ENCODE assay signal across 32 cellular contexts in genomic region chr12:86574143-86574542, GRCh38.
DNase-seq lines count a peak whose midpoint lies in the region; ATAC-seq, FAIRE-seq and TF ChIP-seq lines count a peak whose summit lies in the region.
"Had no signal": no experiment of that assay in that cellular context is flagged by ENCODE, and none has a peak within 500 bp of the region (broad histone marks: within the 10 kb centered on the region; RNA-seq: fewer than 3 reads in every experiment).

No MANE protein-coding gene starts in this region.

- no peak overlapping the region for H3K14ac ChIP-seq in IMR-90 (replicated peaks; ENCODE audit: low read depth, low read length)

- H3K79me1 ChIP-seq in IMR-90 (ENCODE audit: low read depth in 1 of 2, low read length in 2 of 2), result no peaks in the 10 kb centered on the region

- H3K9me1 ChIP-seq in IMR-90 (ENCODE audit: insufficient read depth, low read length), result no peaks in the 10 kb centered on the region

- H4K20me1 ChIP-seq in HepG2 (ENCODE audit: insufficient read depth, low read length), result no peaks in the 10 kb centered on the region
- no peaks in the 10 kb centered on the region for H4K20me1 ChIP-seq in IMR-90 (ENCODE audit: insufficient read depth, low read length)
- H4K20me1 ChIP-seq: BLaER1; BLaER1 treated with 17β-estradiol and CSF1 and Interleukin-3, amounts not matched to agents 10 nM and 100 nM had no signal

- no peak overlapping the region for H3K56ac ChIP-seq in IMR-90 (ENCODE audit: extremely low read depth, insufficient read depth, low read length)

- H3K18ac ChIP-seq in IMR-90 (ENCODE audit: low read depth, low read length), result no peak overlapping the region

- dilution Hi-C loops in IMR-90 (cut with HindIII; ENCODE audit: low sequenced_read_pairs, unreplicated experiment), result no loop called here

- H3K9me3 ChIP-seq in HepG2 (ENCODE audit: low read length) (peaks cover 5% of the 10 kb centered on the region), right lobe of liver (no peaks in the 10 kb centered on the region), A549 (peaks cover 1% of the 10 kb centered on the region; the same call in 1 of the 3 replicates), IMR-90 (ENCODE audit: control insufficient read depth, insufficient read depth, low read length) (no peaks in the 10 kb centered on the region)
- H3K9me3 ChIP-seq: BE2C; BLaER1; BLaER1 treated with 17β-estradiol and CSF1 and Interleukin-3, amounts not matched to agents 10 nM and 100 nM; Caco-2 had no signal

- H4K8ac ChIP-seq in IMR-90 (ENCODE audit: low read depth in 2 of 2, low read length in 2 of 2), result no peak overlapping the region

- H2BK5ac ChIP-seq in IMR-90 (ENCODE audit: low read depth, low read length, poor library complexity, severe bottlenecking), result no peak overlapping the region

- H3K4me3 ChIP-seq in HepG2 (replicated peaks in 1 of 3; ENCODE audit: insufficient read depth in 1 of 3, low read depth in 2 of 3, low read length in 3 of 3) (no peak overlapping the region), right lobe of liver (no peak overlapping the region), A549 (no peak overlapping the region), IMR-90 (ENCODE audit: insufficient read depth, low read depth, low read length) (no peak overlapping the region)
- H3K4me3 ChIP-seq: BLaER1; BLaER1 treated with 17β-estradiol and CSF1 and Interleukin-3, amounts not matched to agents 10 nM and 100 nM had no signal

- H2AK9ac ChIP-seq in IMR-90 (replicated peaks; ENCODE audit: low read depth, low read length, poor library complexity), result no peak overlapping the region

- POLR2A ChIA-PET in HepG2 (lab: Yijun Ruan, JAX) (no interaction called here), A549 (lab: Yijun Ruan, JAX) (no interaction called here), IMR-90 (lab: Charles Lee; ENCODE audit: unreplicated experiment) (no interaction called here)

- H2AK5ac ChIP-seq in IMR-90 (ENCODE audit: low read depth, low read length), result no peak overlapping the region

- H3K36me3 ChIP-seq in HepG2 (replicated peaks in 1 of 2; ENCODE audit: control insufficient read depth in 1 of 2, insufficient read depth in 2 of 2, low read length in 2 of 2) (no peaks in the 10 kb centered on the region), right lobe of liver (no peaks in the 10 kb centered on the region), IMR-90 (ENCODE audit: control insufficient read depth, insufficient read depth, low read length) (no peaks in the 10 kb centered on the region)
- H3K36me3 ChIP-seq: BE2C; BLaER1; BLaER1 treated with 17β-estradiol and CSF1 and Interleukin-3, amounts not matched to agents 10 nM and 100 nM had no signal

- ATAC-seq in HepG2 (no peak), right lobe of liver (no peak), A549 (no peak), IMR-90 (ENCODE audit: low read depth) (no peak), HG03039 (IDR thresholded peaks at IDR 0.05; ENCODE audit: unreplicated experiment) (no peak)
- ATAC-seq: CD8-positive, alpha-beta T cell had no signal

- no peak overlapping the region for H4K91ac ChIP-seq in IMR-90 (ENCODE audit: insufficient read depth, low read depth, low read length)

- no peak overlapping the region for H2BK20ac ChIP-seq in IMR-90 (ENCODE audit: low read depth, low read length)

- H3K27me3 ChIP-seq in HepG2 (ENCODE audit: control insufficient read depth in 1 of 2, insufficient read depth in 2 of 2, low read length in 2 of 2), result no peaks in the 10 kb centered on the region
- no peaks in the 10 kb centered on the region for H3K27me3 ChIP-seq in right lobe of liver
- H3K27me3 ChIP-seq in IMR-90 (ENCODE audit: control insufficient read depth, insufficient read depth, low read length), result no peaks in the 10 kb centered on the region
- H3K27me3 ChIP-seq: BE2C; BLaER1; BLaER1 treated with 17β-estradiol and CSF1 and Interleukin-3, amounts not matched to agents 10 nM and 100 nM had no signal

- no TSS peak for BruUV-seq in HepG2 (replicated peaks; lab: Mats Ljungman, UMichigan)
- BruUV-seq in IMR-90 (replicated peaks; lab: Mats Ljungman, UMichigan), result no TSS peak

- H2BK15ac ChIP-seq in IMR-90 (ENCODE audit: low read depth, low read length), result no peak overlapping the region

- TF ChIP-seq CTCF in HepG2 (CRISPR knock-in tag; IDR thresholded peaks at IDR 0.05) (no peak), right lobe of liver (IDR thresholded peaks at IDR 0.05) (no peak), A549 (IDR thresholded peaks at IDR 0.05) (no peak), IMR-90 (conservative IDR thresholded peaks at IDR 0.05; ENCODE audit: low read depth, low read length) (no peak)

- TF ChIP-seq POLR2A in HepG2 (IDR thresholded peaks at IDR 0.05; ENCODE audit: insufficient read depth in 1 of 2, low read depth in 2 of 2, low read length in 2 of 2) (no peak), right lobe of liver (IDR thresholded peaks at IDR 0.05) (no peak), A549 (IDR thresholded peaks at IDR 0.05; ENCODE audit: low read length) (no peak), IMR-90 (IDR thresholded peaks at IDR 0.05; ENCODE audit: low read depth, low read length) (no peak)

- DNase-seq in HepG2 (ENCODE audit: low spot score), result no peak
- DNase-seq in right lobe of liver, result no peak
- no peak for DNase-seq in A549 (ENCODE audit: low read depth in 1 of 2, low spot score in 1 of 2)
- DNase-seq in IMR-90, result no peak
- DNase-seq in hippocampal formation (lab: John Stamatoyannopoulos, UW), result no peak
- DNase-seq: 8988T; ACHN; AML-193; BE2C; C1 segment of cervical spinal cord; Caco-2; Calu3; CD4-positive, alpha-beta memory T cell; CD4-positive, alpha-beta T cell; CD4-positive, CD25-positive, alpha-beta regulatory T cell; CD8-positive, alpha-beta memory T cell; CD8-positive, alpha-beta T cell; COR-L47; DMS 273 treated with DMSO at 0.1 percent for 48 hours; DMS153; DMS53; DMS79; DMS79 treated with DMSO at 0.1 percent for 48 hours; DND-41; EL had no signal

- H2BK120ac ChIP-seq in IMR-90 (ENCODE audit: low read depth, low read length), result no peak overlapping the region

- H3K9ac ChIP-seq in HepG2 (ENCODE audit: insufficient read depth, low read depth, low read length) (no peak overlapping the region), IMR-90 (ENCODE audit: low read depth, low read length) (no peak overlapping the region)
- H3K9ac ChIP-seq: BLaER1; BLaER1 treated with 17β-estradiol and CSF1 and Interleukin-3, amounts not matched to agents 10 nM and 100 nM had no signal

- H3K27ac ChIP-seq in HepG2 (ENCODE audit: extremely low read length, insufficient read depth, low read length) (no peak overlapping the region), right lobe of liver (no peak overlapping the region), A549 (no peak overlapping the region), IMR-90 (ENCODE audit: insufficient read depth, low read length) (no peak overlapping the region)
- H3K27ac ChIP-seq: 22Rv1; BLaER1; BLaER1 treated with 17β-estradiol and CSF1 and Interleukin-3, amounts not matched to agents 10 nM and 100 nM; C4-2B had no signal

- intact Hi-C loops in HepG2 (cut with micrococcal nuclease; ENCODE audit: unreplicated experiment), result no loop called here
- intact Hi-C loops in right lobe of liver (cut with DNase I), result no loop called here
- intact Hi-C loops in IMR-90 (cut with micrococcal nuclease), result no loop called here

- TF ChIP-seq EP300 in HepG2 (IDR thresholded peaks at IDR 0.05; ENCODE audit: low read depth in 2 of 2, low read length in 2 of 2) (no peak), HepG2 (CRISPR knock-in tag; IDR thresholded peaks at IDR 0.05; ENCODE audit: borderline replicate concordance) (no peak), A549 (IDR thresholded peaks at IDR 0.05) (no peak)

- in situ Hi-C loops in HepG2 (cut with HindIII; ENCODE audit: extremely low pct_ligation_motif_present, low pct_unique_long_range_greater_than_20kb), result no loop called here
- in situ Hi-C loops in IMR-90 (cut with MboI; ENCODE audit: low sequenced_read_pairs), result no loop called here

- TF ChIP-seq RAD21 in HepG2 (CRISPR knock-in tag; IDR thresholded peaks at IDR 0.05) (no peak), A549 (conservative IDR thresholded peaks at IDR 0.05 in 1 of 2, IDR thresholded peaks at IDR 0.05 in 1 of 2) (no peak), IMR-90 (IDR thresholded peaks at IDR 0.05; ENCODE audit: low read length) (no peak)

- H4K5ac ChIP-seq in IMR-90 (ENCODE audit: low read depth, low read length), result no peak overlapping the region

- no peak overlapping the region for H3K23ac ChIP-seq in IMR-90 (ENCODE audit: low read depth, low read length)

- no peaks in the 10 kb centered on the region for H3K4me1 ChIP-seq in HepG2 (ENCODE audit: insufficient read depth, low read length)
- H3K4me1 ChIP-seq in right lobe of liver, result no peaks in the 10 kb centered on the region
- no peaks in the 10 kb centered on the region for H3K4me1 ChIP-seq in A549
- no peaks in the 10 kb centered on the region for H3K4me1 ChIP-seq in IMR-90 (ENCODE audit: control insufficient read depth, insufficient read depth, low read length)
- H3K4me1 ChIP-seq: BLaER1; BLaER1 treated with 17β-estradiol and CSF1 and Interleukin-3, amounts not matched to agents 10 nM and 100 nM; Caco-2 had no signal

- H3K4me2 ChIP-seq in HepG2 (ENCODE audit: low read depth, low read length) (no peak overlapping the region), A549 (no peak overlapping the region), IMR-90 (ENCODE audit: low read depth, low read length) (no peak overlapping the region)
- H3K4me2 ChIP-seq: BLaER1; BLaER1 treated with 17β-estradiol and CSF1 and Interleukin-3, amounts not matched to agents 10 nM and 100 nM had no signal

- H2AFZ ChIP-seq in HepG2 (ENCODE audit: low read length) (no peak overlapping the region), IMR-90 (replicated peaks; ENCODE audit: low read length, poor library complexity) (no peak overlapping the region)

- CTCF ChIA-PET in HepG2 (lab: Yijun Ruan, JAX; ENCODE audit: low intra/inter-chr PET ratio, low total read pairs), result no interaction called here
- CTCF ChIA-PET in A549 (lab: Yijun Ruan, JAX), result no interaction called here
- CTCF ChIA-PET in IMR-90 (lab: Yijun Ruan, JAX), result interaction anchor here (0.8 to 0.9 kb wide), 2 partner anchors 11 to 27 kb away, joined by 3 read pairs; no protein-coding TSS in a partner anchor

- no peak for FAIRE-seq in HepG2 (lab: Jason Lieb, UNC)
- no peak for FAIRE-seq in A549 (lab: Jason Lieb, UNC)
- FAIRE-seq: A204.1, D721Med had no signal

- no peaks in the 10 kb centered on the region for H3K79me2 ChIP-seq in HepG2 (ENCODE audit: insufficient read depth, low read length)

- no peak overlapping the region for H3K4ac ChIP-seq in IMR-90 (ENCODE audit: low read depth, low read length)

TF ChIP-seq in HepG2, 621 proteins besides CTCF, POLR2A, EP300 and RAD21 (continues in another document):
- no peak for TF ChIP-seq SMARCC2 (IDR thresholded peaks at IDR 0.05)
- TF ChIP-seq MAFK (conservative IDR thresholded peaks at IDR 0.05 in 1 of 2, IDR thresholded peaks at IDR 0.05 in 1 of 2; ENCODE audit: low read length in 2 of 2), result peak; percentile 48 to 73; a peak in 3 of 4 replicates

TF ChIP-seq in A549, 52 proteins besides CTCF, POLR2A, EP300 and RAD21 (continues in another document):
- TF ChIP-seq HOXA7 (CRISPR knock-in tag; IDR thresholded peaks at IDR 0.05), result no peak
- TF ChIP-seq FOSL2 (IDR thresholded peaks at IDR 0.05), result no peak
- TF ChIP-seq FOSL2 (CRISPR knock-in tag; IDR thresholded peaks at IDR 0.05), result no peak

TF ChIP-seq in IMR-90, 13 proteins besides CTCF, POLR2A, EP300 and RAD21:
- TF ChIP-seq NFE2L2 (IDR thresholded peaks at IDR 0.05; ENCODE audit: low read depth, low read length), result no peak
- TF ChIP-seq MAFK (IDR thresholded peaks at IDR 0.05; ENCODE audit: low read depth, low read length), result peak; percentile 77

Comparison
In these comparisons a context has a peak if more than half of its experiments do, and no peak if none do; other contexts are left out.
1. Of the 38 proteins assayed by ChIP-seq in both HepG2 and A549: peak only in HepG2: none; only in A549: none; in both: MAFK; in neither: 37.